Comparison of ENCODE assay signal across 29 cellular contexts in the genomic region with DNA sequence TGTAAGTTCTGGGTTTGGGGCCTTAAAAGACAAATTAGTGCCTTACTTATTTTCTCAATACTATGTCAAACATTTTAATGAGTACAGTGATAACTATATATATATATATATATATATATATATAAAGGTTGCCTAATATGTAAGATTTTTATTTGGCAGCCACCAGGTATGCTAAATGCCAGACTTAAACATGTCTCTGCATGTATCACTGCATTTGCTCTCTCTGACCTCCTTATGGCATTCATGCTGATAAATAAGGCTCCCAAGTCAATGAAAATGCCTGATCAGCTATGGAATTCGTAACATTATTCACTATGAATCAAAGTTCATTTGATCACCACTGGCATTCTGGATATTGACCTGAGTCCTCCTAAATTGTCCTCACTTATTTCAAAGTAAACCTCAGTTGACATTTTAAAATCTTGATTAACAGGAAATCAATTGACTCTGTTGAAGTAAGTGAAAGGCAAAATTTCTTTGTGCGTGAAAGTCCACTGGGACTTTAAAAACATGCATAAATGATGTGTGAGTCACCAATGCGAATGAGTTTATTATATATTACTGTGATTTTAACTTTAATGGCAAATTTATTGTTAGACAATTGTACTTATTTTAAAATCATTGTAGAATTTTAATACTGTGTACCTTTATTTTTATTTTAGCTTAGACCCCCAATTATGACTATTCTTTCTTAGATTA. TPM values are rescaled to one million over a fixed set of nuclear protein-coding genes. Genes with fewer than 3 reads are reported as not detected.
"Had no signal": no experiment of that assay in that cellular context is flagged by ENCODE, and none has a peak within 500 bp of the region (broad histone marks: within the 10 kb centered on the region; RNA-seq: fewer than 3 reads in every experiment).

No MANE protein-coding gene starts in this region.

- H3K36me3 Mint-ChIP-seq: activated naive CD4-positive, alpha-beta T cell treated with anti-CD3 and anti-CD28 coated beads, Interleukin-2, amount 50 U/mL, for 72 hours; stimulated activated memory B cell treated with anti-CD40 and anti-IgM and Interleukin-4, amounts not matched to agents 10 μg/mL and 1 μg/mL and 100 μg/mL, for 72 hours had no signal

- H3K4me1 Mint-ChIP-seq: activated CD4-positive, alpha-beta T cell treated with anti-CD3 and anti-CD28 coated beads, Interleukin-2, amount 10 ng/mL, durations not matched to agents 7 days and 5 days; stimulated activated memory B cell treated with anti-CD40 and anti-IgM and Interleukin-4, amounts not matched to agents 10 μg/mL and 1 μg/mL and 100 μg/mL, for 72 hours had no signal

- H3K4me1 ChIP-seq: gastroesophageal sphincter, heart left ventricle, pancreas, tibial nerve had no signal

- H3K36me3 ChIP-seq: cardiac muscle cell, gastroesophageal sphincter, heart left ventricle, pancreas, stomach, suprapubic skin, tibial nerve, WERI-Rb-1 had no signal

- ATAC-seq: activated CD8-positive, alpha-beta T cell treated with anti-CD3 and anti-CD28 coated beads for 36 hours; activated naive CD4-positive, alpha-beta T cell treated with anti-CD3 and anti-CD28 coated beads, Interleukin-2, amount 50 U/mL, for 72 hours; gastroesophageal sphincter; heart left ventricle; left colon; mucosa of descending colon; pancreas; right cardiac atrium; stimulated activated memory B cell treated with anti-CD40 and anti-IgM and Interleukin-4, amounts not matched to agents 10 μg/mL and 1 μg/mL and 100 μg/mL, for 72 hours had no signal

- H3K27me3 Mint-ChIP-seq: stimulated activated memory B cell treated with anti-CD40 and anti-IgM and Interleukin-4, amounts not matched to agents 10 μg/mL and 1 μg/mL and 100 μg/mL, for 72 hours had no signal

- DNase-seq: activated CD4-positive, alpha-beta T cell treated with anti-CD3 and anti-CD28 coated beads, Interleukin-2, amount 10 ng/mL, durations not matched to agents 7 days and 5 days; activated CD4-positive, CD25-positive, alpha-beta regulatory T cell treated with anti-CD3 and anti-CD28 coated beads, Interleukin-2, amount 50 U/mL, for 72 hours; activated CD8-positive, alpha-beta T cell treated with anti-CD3 and anti-CD28 coated beads for 36 hours; activated gamma-delta T cell; cortex of kidney; erythroblast; heart left ventricle; islet precursor cell; left colon; mesendoderm; mucosa of descending colon; nephron progenitor cell; pancreas; right cardiac atrium; stimulated activated CD4-positive, alpha-beta T cell treated with anti-CD3 and anti-CD28 coated beads, Interleukin-2, amount 100 ng/mL, for 24 hours; stomach; WERI-Rb-1 had no signal

- H3K27ac Mint-ChIP-seq: activated CD4-positive, alpha-beta T cell treated with anti-CD3 and anti-CD28 coated beads, Interleukin-2, amount 10 ng/mL, durations not matched to agents 7 days and 5 days; activated CD8-positive, alpha-beta T cell treated with anti-CD3 and anti-CD28 coated beads for 36 hours; activated T-helper 1 cell treated with anti-CD3 and anti-CD28 coated beads, Interleukin-12 subunit alpha, Interleukin-12 subunit beta, Interleukin-2, Interleukin-4 antibody, amounts not matched to agents 30 ng/mL and 10 ng/mL and 1 ng/mL, durations not matched to agents 14 hours and 24 hours and 36 hours; nephron progenitor cell; stimulated activated memory B cell treated with anti-CD40 and anti-IgM and Interleukin-4, amounts not matched to agents 10 μg/mL and 1 μg/mL and 100 μg/mL, for 72 hours had no signal

- H3K4me3 ChIP-seq: cardiac muscle cell, gastroesophageal sphincter, heart left ventricle, mucosa of descending colon, pancreas, stomach, suprapubic skin, tibial nerve had no signal

- H3K4me3 Mint-ChIP-seq: activated CD4-positive, alpha-beta T cell treated with anti-CD3 and anti-CD28 coated beads, Interleukin-2, amount 10 ng/mL, durations not matched to agents 7 days and 5 days; activated CD8-positive, alpha-beta T cell treated with anti-CD3 and anti-CD28 coated beads for 36 hours; activated T-helper 1 cell treated with anti-CD3 and anti-CD28 coated beads, Interleukin-12 subunit alpha, Interleukin-12 subunit beta, Interleukin-2, Interleukin-4 antibody, amounts not matched to agents 30 ng/mL and 10 ng/mL and 1 ng/mL, durations not matched to agents 14 hours and 24 hours and 36 hours; nephron progenitor cell; stimulated activated memory B cell treated with anti-CD40 and anti-IgM and Interleukin-4, amounts not matched to agents 10 μg/mL and 1 μg/mL and 100 μg/mL, for 72 hours had no signal

- H3K27me3 ChIP-seq: cardiac muscle cell, gastroesophageal sphincter, heart left ventricle, pancreas, stomach, suprapubic skin, tibial nerve had no signal

- H3K9me3 Mint-ChIP-seq: activated CD4-positive, alpha-beta T cell treated with anti-CD3 and anti-CD28 coated beads, Interleukin-2, amount 10 ng/mL, durations not matched to agents 7 days and 5 days; activated CD8-positive, alpha-beta T cell treated with anti-CD3 and anti-CD28 coated beads for 36 hours; activated naive CD4-positive, alpha-beta T cell treated with anti-CD3 and anti-CD28 coated beads, Interleukin-2, amount 50 U/mL, for 72 hours; activated T-helper 1 cell treated with anti-CD3 and anti-CD28 coated beads, Interleukin-12 subunit alpha, Interleukin-12 subunit beta, Interleukin-2, Interleukin-4 antibody, amounts not matched to agents 30 ng/mL and 10 ng/mL and 1 ng/mL, durations not matched to agents 14 hours and 24 hours and 36 hours; stimulated activated memory B cell treated with anti-CD40 and anti-IgM and Interleukin-4, amounts not matched to agents 10 μg/mL and 1 μg/mL and 100 μg/mL, for 72 hours had no signal

- H3K27ac ChIP-seq: cardiac muscle cell, gastroesophageal sphincter, heart left ventricle, pancreas, stomach, suprapubic skin, tibial nerve, WERI-Rb-1 had no signal

- FAIRE-seq: pancreas, TTC549 had no signal

- H3K9me3 ChIP-seq: gastroesophageal sphincter, heart left ventricle, mucosa of descending colon, pancreas, stomach, suprapubic skin, tibial nerve had no signal

RNA-seq across cellular contexts. Expression of a gene that starts 29.2 kb away (rescaled TPM):
- total RNA-seq: cardiac muscle cell; cerebellum; skeletal muscle tissue; T-helper 2 cell treated with Interferon-gamma antibody and Interleukin-4, amounts not matched to agents 100 ng/mL and 5 ng/mL, for 36 hours had no signal

RNA-seq across cellular contexts. Expression of a gene that starts 50.8 kb away (rescaled TPM):
- total RNA-seq: activated CD4-positive, alpha-beta T cell treated with anti-CD3 and anti-CD28 coated beads, Interleukin-2, amount 10 ng/mL, durations not matched to agents 7 days and 5 days; activated CD8-positive, alpha-beta T cell treated with anti-CD3 and anti-CD28 coated beads for 36 hours; activated T-helper 1 cell treated with anti-CD3 and anti-CD28 coated beads, Interleukin-12 subunit alpha, Interleukin-12 subunit beta, Interleukin-2, Interleukin-4 antibody, amounts not matched to agents 30 ng/mL and 10 ng/mL and 1 ng/mL, durations not matched to agents 14 hours and 24 hours and 36 hours; cardiac muscle cell; pulmonary artery endothelial cell; skeletal muscle tissue; T-helper 2 cell treated with Interferon-gamma antibody and Interleukin-4, amounts not matched to agents 100 ng/mL and 5 ng/mL, for 36 hours had no signal
- polyA plus RNA-seq: cardiac muscle cell, pancreas had no signal
